In the genomic region with DNA sequence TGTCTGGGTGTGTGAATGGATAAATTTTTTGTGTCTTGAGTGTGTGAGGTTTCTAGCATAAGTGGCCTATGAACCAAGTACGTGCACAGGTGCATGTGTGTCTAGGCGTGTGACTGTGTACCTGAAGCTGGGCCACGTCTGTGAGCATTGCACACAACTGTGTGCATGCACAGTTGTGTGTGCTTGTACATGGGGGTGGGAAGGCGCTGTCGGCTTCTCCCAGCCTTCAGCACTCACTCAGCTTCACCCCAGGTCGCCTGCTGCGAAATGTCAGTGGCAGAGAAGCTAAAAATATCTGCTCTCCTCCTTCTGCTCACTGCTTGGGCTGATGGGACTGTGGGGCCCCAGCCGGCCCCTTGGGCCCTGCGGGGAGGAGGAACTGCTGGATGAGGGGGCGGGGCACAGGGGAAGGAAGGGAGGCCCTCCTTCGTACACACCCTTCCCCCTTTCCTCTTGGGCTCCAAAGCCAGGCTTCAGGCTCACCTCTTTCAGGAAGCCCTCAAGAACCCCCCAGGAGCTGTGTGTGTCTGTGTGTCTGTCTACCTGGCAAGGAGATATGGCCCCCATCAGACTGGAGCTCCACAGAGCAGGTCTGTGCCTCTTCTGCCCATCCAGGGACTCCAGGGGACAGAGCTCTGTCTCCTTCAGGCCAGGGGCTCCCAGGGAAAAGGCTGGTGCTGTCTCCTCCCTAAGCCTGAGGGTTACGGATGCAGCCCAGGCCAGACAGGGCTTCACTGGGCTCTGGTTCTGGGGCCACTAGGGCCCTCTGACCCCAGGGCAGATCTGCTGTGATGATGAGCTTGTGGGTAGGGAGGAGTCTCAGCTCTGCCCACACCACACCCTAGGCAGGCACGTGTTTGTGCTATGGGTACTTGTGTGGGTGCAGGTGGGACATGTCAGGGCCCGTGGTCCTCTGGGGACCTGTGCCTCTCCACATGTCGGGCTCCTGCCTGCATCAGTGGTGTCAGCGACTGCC, we compare ENCODE assay signal across 8 cellular contexts. TPM values are rescaled to one million over a fixed set of nuclear protein-coding genes. Genes with fewer than 3 reads are reported as not detected.
A peak's percentile ranks its signal among the peaks of the same experiment; 100 is the strongest.
DNase-seq lines count a peak whose midpoint lies in the region; ATAC-seq and TF ChIP-seq lines count a peak whose summit lies in the region.

No MANE protein-coding gene starts in this region.

- peak; percentile 61 for ATAC-seq in HG03066 (IDR thresholded peaks at IDR 0.05; ENCODE audit: low read depth, unreplicated experiment)
- peak; percentile 73 to 80 (median 78) for ATAC-seq in heart left ventricle
- no peak for ATAC-seq in HG03460 (IDR thresholded peaks at IDR 0.05; ENCODE audit: unreplicated experiment)
- no peak for ATAC-seq in HG02840 (IDR thresholded peaks at IDR 0.05; ENCODE audit: low FRiP score, unreplicated experiment)

- H3K36me3 ChIP-seq in OCI-LY1 (ENCODE audit: insufficient read depth, low read length), result no peaks in the 10 kb centered on the region
- no peaks in the 10 kb centered on the region for H3K36me3 ChIP-seq in heart left ventricle

- H2AFZ ChIP-seq in OCI-LY1 (ENCODE audit: low read length), result no peak overlapping the region

- TF ChIP-seq POLR2A in heart left ventricle (IDR thresholded peaks at IDR 0.05), result peak in 1 of 2 donors; percentile 16

- no peaks in the 10 kb centered on the region for H3K27me3 ChIP-seq in OCI-LY1 (ENCODE audit: insufficient read depth, low read length)
- no peaks in the 10 kb centered on the region for H3K27me3 ChIP-seq in heart left ventricle

- no peaks in the 10 kb centered on the region for H3K79me2 ChIP-seq in OCI-LY1 (ENCODE audit: insufficient read depth, low read length)

- H3K4me1 ChIP-seq in OCI-LY1 (ENCODE audit: insufficient read depth, low read length, severe bottlenecking), result peaks cover 88% of the 10 kb centered on the region
- peaks cover 25 to 93% (median 86%) of the 10 kb centered on the region in 12 donors for H3K4me1 ChIP-seq in heart left ventricle

- H3K4me1 Mint-ChIP-seq in activated naive CD4-positive, alpha-beta T cell treated with anti-CD3 and anti-CD28 coated beads, Interleukin-2, amount 10 ng/mL, durations not matched to agents 7 days and 5 days, result peaks cover 79% of the 10 kb centered on the region

- WGBS in heart left ventricle, 4 donors, result 15 to 19% (median 17%) methylated on average over 11 to 16 of the region's 16 CpGs

- H3K9me3 ChIP-seq in OCI-LY1 (ENCODE audit: low read length), result no peaks in the 10 kb centered on the region
- no peaks in the 10 kb centered on the region for H3K9me3 ChIP-seq in heart left ventricle

- no peaks in the 10 kb centered on the region for H3K9me3 Mint-ChIP-seq in activated naive CD4-positive, alpha-beta T cell treated with anti-CD3 and anti-CD28 coated beads, Interleukin-2, amount 10 ng/mL, durations not matched to agents 7 days and 5 days

- DNase-seq in GM12864 (ENCODE audit: low read depth) (peak; percentile 27), heart left ventricle (peak; percentile 90 to 94 (median 91)), retina (peak; percentile 74)
- DNase-seq in activated naive CD4-positive, alpha-beta T cell treated with anti-CD3 and anti-CD28 coated beads, Interleukin-2, amount 10 ng/mL, durations not matched to agents 7 days and 5 days, result peak; percentile 82

- peak overlapping the region; percentile 77 for H3K4me2 ChIP-seq in OCI-LY1 (ENCODE audit: low read length)

- TF ChIP-seq CTCF in GM12864 (IDR thresholded peaks at IDR 0.05; ENCODE audit: low read depth, low read length, missing control alignments), result no peak
- no peak for TF ChIP-seq CTCF in OCI-LY1 (IDR thresholded peaks at IDR 0.05; ENCODE audit: low read length)
- no peak for TF ChIP-seq CTCF in heart left ventricle (IDR thresholded peaks at IDR 0.05)

- no peaks in the 10 kb centered on the region for H3K27me3 Mint-ChIP-seq in activated naive CD4-positive, alpha-beta T cell treated with anti-CD3 and anti-CD28 coated beads, Interleukin-2, amount 10 ng/mL, durations not matched to agents 7 days and 5 days

- CTCF ChIA-PET in activated naive CD4-positive, alpha-beta T cell treated with anti-CD3 and anti-CD28 coated beads, Interleukin-2, amount 10 ng/mL, durations not matched to agents 7 days and 5 days (lab: Charles Lee), result interaction anchor here (0.7 to 5.3 kb wide), 8 partner anchors 32 to 193 kb away, joined by 3 to 77 read pairs (median 5); a partner anchor contains a TSS

- H3K36me3 Mint-ChIP-seq in activated naive CD4-positive, alpha-beta T cell treated with anti-CD3 and anti-CD28 coated beads, Interleukin-2, amount 10 ng/mL, durations not matched to agents 7 days and 5 days, result peaks cover 11% of the 10 kb centered on the region

- H3K4me3 ChIP-seq in GM12864 (ENCODE audit: low read depth, low read length), result peak overlapping the region; percentile 12
- H3K4me3 ChIP-seq in OCI-LY1 (ENCODE audit: low read depth, low read length, poor library complexity, severe bottlenecking), result peak overlapping the region; percentile 55
- peak overlapping the region in 11 of 12 donors; percentile 7 to 65 (median 49) for H3K4me3 ChIP-seq in heart left ventricle

- peak overlapping the region; percentile 78 for H3K9ac ChIP-seq in OCI-LY1 (ENCODE audit: low read length)

- no peaks in the 10 kb centered on the region for H3K9me2 ChIP-seq in OCI-LY1 (ENCODE audit: low read depth, low read length)

- peaks cover 9% of the 10 kb centered on the region; the same call in 1 of the 2 replicates for H3F3A ChIP-seq in OCI-LY1 (ENCODE audit: insufficient read depth, low read length)

- H3K27ac ChIP-seq in OCI-LY1 (ENCODE audit: low read depth, low read length, poor library complexity, severe bottlenecking) (peak overlapping the region; percentile 99), heart left ventricle (peak overlapping the region; percentile 83 to 97 (median 92))

- peak overlapping the region; percentile 74 for H3K4me3 Mint-ChIP-seq in activated naive CD4-positive, alpha-beta T cell treated with anti-CD3 and anti-CD28 coated beads, Interleukin-2, amount 10 ng/mL, durations not matched to agents 7 days and 5 days

- no peaks in the 10 kb centered on the region for H4K20me1 ChIP-seq in OCI-LY1 (ENCODE audit: insufficient read depth, low read length)

- intact Hi-C loops in heart left ventricle (cut with DNase I), result loop anchor here in 4 of 10 donors (2.0 to 10.0 kb wide), 5 partner anchors 33 to 121 kb away; a partner anchor contains a TSS

- H3K27ac Mint-ChIP-seq in activated naive CD4-positive, alpha-beta T cell treated with anti-CD3 and anti-CD28 coated beads, Interleukin-2, amount 10 ng/mL, durations not matched to agents 7 days and 5 days, result peak overlapping the region; percentile 73

RNA-seq across cellular contexts. Expression of a gene that starts 35.6 kb away (rescaled TPM):
- 100 to 1,000 TPM in 1 of 9 donors, 10 to 100 TPM in 8; 27.5 to 103 (median 47.9) TPM for total RNA-seq in heart left ventricle
- 10 to 100 TPM; 14.2 to 52.0 TPM for polyA plus RNA-seq in heart left ventricle

Comparison
In these comparisons a context has a peak if more than half of its experiments do, and no peak if none do; other contexts are left out.
1. DNase-seq: peak in every context shown above with its lines; median percentile 91 in heart left ventricle; 82 in activated naive CD4-positive, alpha-beta T cell treated with anti-CD3 and anti-CD28 coated beads, Interleukin-2, amount 10 ng/mL, durations not matched to agents 7 days and 5 days; 74 in retina; 27 in GM12864.
2. ATAC-seq: peak in HG03066 (single experiment) and heart left ventricle (4 of 4); none in HG03460 (single experiment) and HG02840 (single experiment).
3. Peak in every context shown above with its lines, with median percentiles within 50 percentile points of each other: H3K4me3 ChIP-seq.